In the genomic region with DNA sequence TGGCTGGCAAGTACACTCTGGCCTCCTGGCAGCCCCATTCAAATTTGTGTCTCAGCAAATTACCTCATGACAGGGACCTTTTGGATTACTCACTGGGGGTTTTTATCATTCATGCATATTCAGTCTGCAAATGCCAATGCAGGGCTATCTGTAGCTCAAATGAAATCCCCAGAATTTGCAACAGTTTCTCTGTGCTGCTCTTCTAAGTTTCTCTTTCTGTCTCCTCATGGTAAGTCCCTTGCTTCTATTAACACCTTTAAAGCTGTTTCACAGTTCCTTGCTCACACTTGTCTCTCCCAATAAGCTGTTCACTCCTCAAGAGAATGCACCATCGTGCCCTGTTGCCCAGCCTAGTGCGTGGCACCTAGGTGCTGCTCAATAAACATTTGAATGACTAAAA, we compare ENCODE assay signal across 10 cellular contexts. TPM values are rescaled to one million over a fixed set of nuclear protein-coding genes. Genes with fewer than 3 reads are reported as not detected.
A peak's percentile ranks its signal among the peaks of the same experiment; 100 is the strongest.
DNase-seq lines count a peak whose midpoint lies in the region; ATAC-seq and TF ChIP-seq lines count a peak whose summit lies in the region.
"Had no signal": no experiment of that assay in that cellular context is flagged by ENCODE, and none has a peak within 500 bp of the region (broad histone marks: within the 10 kb centered on the region; RNA-seq: fewer than 3 reads in every experiment).

No MANE protein-coding gene starts in this region.

- H3K27me3 ChIP-seq in spleen (replicated peaks in 1 of 7) (peaks cover 0 to 32% (median 9%) of the 10 kb centered on the region in 7 donors), ascending aorta (no peaks in the 10 kb centered on the region)

- H3K27ac ChIP-seq in spleen (no peak overlapping the region), ascending aorta (no peak overlapping the region)

- intact Hi-C loops in spleen (cut with DNase I; ENCODE audit: low total_unique reads) (no loop called here), ascending aorta (cut with DNase I) (no loop called here)

- H3K4me3 ChIP-seq in spleen: no peak overlapping the region
- H3K4me3 ChIP-seq in ascending aorta: no peak overlapping the region

- H3K9me3 ChIP-seq in spleen (no peaks in the 10 kb centered on the region), ascending aorta (no peaks in the 10 kb centered on the region)

- ATAC-seq in GM18505 (IDR thresholded peaks at IDR 0.05; ENCODE audit: unreplicated experiment): peak; percentile 41
- ATAC-seq in GM19397 (IDR thresholded peaks at IDR 0.05; ENCODE audit: unreplicated experiment): peak; percentile 29
- ATAC-seq in HG02870 (IDR thresholded peaks at IDR 0.05; ENCODE audit: unreplicated experiment): peak; percentile 58
- peak; percentile 59 for ATAC-seq in HG03575 (IDR thresholded peaks at IDR 0.05; ENCODE audit: extremely low read depth, insufficient number of reproducible peaks, low FRiP score, unreplicated experiment)
- ATAC-seq: effector memory CD8-positive, alpha-beta T cell had no signal

- TF ChIP-seq CTCF in spleen (IDR thresholded peaks at IDR 0.05 in 8 of 11, conservative IDR thresholded peaks at IDR 0.05 in 3 of 11) (no peak), ascending aorta (IDR thresholded peaks at IDR 0.05) (no peak)

- no peaks in the 10 kb centered on the region for H3K36me3 ChIP-seq in spleen
- no peaks in the 10 kb centered on the region for H3K36me3 ChIP-seq in ascending aorta

- H3K4me1 ChIP-seq in spleen (peaks cover 5 to 23% (median 12%) of the 10 kb centered on the region in 6 donors), ascending aorta (no peaks in the 10 kb centered on the region)

- WGBS in spleen, 5 donors: 55 to 66% (median 63%) methylated on average over 2 of the region's 2 CpGs

- TF ChIP-seq POLR2A in GM18505 (IDR thresholded peaks at IDR 0.05; ENCODE audit: borderline replicate concordance, extremely low read depth, insufficient read depth, insufficient read length) (no peak), spleen (IDR thresholded peaks at IDR 0.05) (no peak)

- DNase-seq in spleen: no peak
- DNase-seq in ascending aorta (ENCODE audit: low spot score in 2 of 2): no peak
- DNase-seq in SKM-1 (lab: John Stamatoyannopoulos, UW; ENCODE audit: unreplicated experiment): no peak
- DNase-seq in kidney glomerular epithelial cell (lab: John Stamatoyannopoulos, UW): no peak
- DNase-seq: CD8-positive, alpha-beta memory T cell; effector memory CD8-positive, alpha-beta T cell had no signal

RNA-seq across cellular contexts. Expression of gene FAM78B, which starts 3.3 kb away (rescaled TPM):
- total RNA-seq in spleen (1 to 10 TPM in 6 of 7 donors, under 1 TPM in 1; 0.64 to 3.0 (median 1.6) TPM), ascending aorta (not detected)
- under 1 TPM; 0.41 to 0.93 (median 0.80) TPM for polyA plus RNA-seq in spleen
- polyA plus RNA-seq: CD8-positive, alpha-beta memory T cell had no signal
